Comparison of ENCODE assay signal across 9 cellular contexts in genomic region chr19:55370305-55370988, GRCh38. TPM values are rescaled to one million over a fixed set of nuclear protein-coding genes. Genes with fewer than 3 reads are reported as not detected.
DNase-seq lines count a peak whose midpoint lies in the region; ATAC-seq, FAIRE-seq and TF ChIP-seq lines count a peak whose summit lies in the region.
"Had no signal": no experiment of that assay in that cellular context is flagged by ENCODE, and none has a peak within 500 bp of the region (broad histone marks: within the 10 kb centered on the region; RNA-seq: fewer than 3 reads in every experiment).

TSS of gene IL11 (minus strand) at chr19:55370463. CDS start at chr19:55370310, 153 bp downstream.

- no peak within 1 kb of the TSS for H3K9ac ChIP-seq in endodermal cell (ENCODE audit: extremely low read depth, low read length, poor library complexity, severe bottlenecking)

- H3K4me1 ChIP-seq in endodermal cell (ENCODE audit: control insufficient read depth, insufficient read depth, low read length) (peaks cover 5% of the 10 kb centered on the region), ovary (ENCODE audit: insufficient read depth) (no peaks in the 10 kb centered on the region)

- H3K4me1 Mint-ChIP-seq in endodermal cell (peaks cover 8% of the 10 kb centered on the region), osteocyte (ENCODE audit: unreplicated experiment) (peaks cover 34% of the 10 kb centered on the region)

- H3K4me3 Mint-ChIP-seq in endodermal cell (peak within 1 kb of the TSS; percentile 60), osteocyte (ENCODE audit: unreplicated experiment) (peak within 1 kb of the TSS; percentile 74)

- H3K36me3 Mint-ChIP-seq in endodermal cell (ENCODE audit: low read depth) (no peaks in the 10 kb centered on the region), osteocyte (ENCODE audit: unreplicated experiment) (no peaks in the 10 kb centered on the region)

- no peak within 1 kb of the TSS for H3K27ac ChIP-seq in endodermal cell (ENCODE audit: low read depth, low read length)
- H3K27ac ChIP-seq in ovary, result no peak within 1 kb of the TSS

- H3K4me3 ChIP-seq in endodermal cell (ENCODE audit: low read length) (peak within 1 kb of the TSS; percentile 49), ovary (no peak within 1 kb of the TSS)

- H3K9me3 ChIP-seq in endodermal cell (ENCODE audit: control insufficient read depth, low read length) (no peaks in the 10 kb centered on the region), ovary (no peaks in the 10 kb centered on the region)

- H3K36me3 ChIP-seq in endodermal cell (ENCODE audit: control insufficient read depth, insufficient read depth, low read length) (no peaks in the 10 kb centered on the region), ovary (no peaks in the 10 kb centered on the region)

- H3K9me3 Mint-ChIP-seq in endodermal cell (no peaks in the 10 kb centered on the region), osteocyte (ENCODE audit: unreplicated experiment) (no peaks in the 10 kb centered on the region)

- H3K27ac Mint-ChIP-seq in endodermal cell, result no peak within 1 kb of the TSS
- H3K27ac Mint-ChIP-seq in osteocyte (ENCODE audit: unreplicated experiment), result peak within 1 kb of the TSS; percentile 69

- no peak for FAIRE-seq in RCC 7860 (lab: Jason Lieb, UNC)
- FAIRE-seq: colon had no signal

- TF ChIP-seq CTCF in endodermal cell (conservative IDR thresholded peaks at IDR 0.05), result no peak
- no peak for TF ChIP-seq CTCF in osteocyte (IDR thresholded peaks at IDR 0.05)
- TF ChIP-seq CTCF in ovary (IDR thresholded peaks at IDR 0.05), result no peak

- ATAC-seq in HG02798 (IDR thresholded peaks at IDR 0.05; ENCODE audit: poor library complexity, unreplicated experiment), result no peak

- intact Hi-C loops in ovary (cut with DNase I), result loop anchor here in 2 of 4 donors (10.0 kb wide), 2 partner anchors 86 to 226 kb away; partner anchors contain the start of genes BRSK1 (in 1 of the 2), HSPBP1 (in 1 of the 2) and TNNT1 (in 1 of the 2)

- TF ChIP-seq POLR2A in ovary (IDR thresholded peaks at IDR 0.05), result no peak

- TF ChIP-seq EP300 in ovary (IDR thresholded peaks at IDR 0.05), result no peak

- peaks cover 59% of the 10 kb centered on the region for H3K27me3 Mint-ChIP-seq in endodermal cell (ENCODE audit: insufficient read depth)
- H3K27me3 Mint-ChIP-seq in osteocyte (ENCODE audit: unreplicated experiment), result no peaks in the 10 kb centered on the region

- 13 to 18% methylated on average over 6 to 26 of the region's 32 CpGs for WGBS in endodermal cell (ENCODE audit: insufficient coverage in 1 of 2, insufficient read length in 1 of 2), 2 experiments
- 10 to 20% (median 11%) methylated on average over 19 to 32 of the region's 32 CpGs for WGBS in ovary, 3 donors

- H3K27me3 ChIP-seq in endodermal cell (ENCODE audit: control insufficient read depth, insufficient read depth, low read length, poor library complexity, severe bottlenecking), result peaks cover 49% of the 10 kb centered on the region
- peaks cover 2% of the 10 kb centered on the region for H3K27me3 ChIP-seq in ovary

- DNase-seq in Daoy (ENCODE audit: low read depth) (peak; percentile 86), RCC 7860 (ENCODE audit: low spot score) (peak; percentile 75), endodermal cell (peak; percentile 70), osteocyte (ENCODE audit: extremely low spot score, unreplicated experiment) (no peak), ovary (no peak), NCI-H82 (lab: John Stamatoyannopoulos, UW) (no peak)
- no peak for DNase-seq in stimulated activated naive CD4-positive, alpha-beta T cell (lab: John Stamatoyannopoulos, UW)

RNA-seq across cellular contexts. Expression of gene IL11, which starts in this region (rescaled TPM):
- total RNA-seq in Daoy (2014; rRNA removed; shearing (Covaris generic)), result 56.5 and 60.4 TPM in 2 replicates
- 1 to 10 TPM in 1 of 2 donors, under 1 TPM in 1; 0.91 to 1.7 TPM for total RNA-seq in endodermal cell
- polyA plus RNA-seq in endodermal cell (2013, experiment 1 of 2), result 6.0 TPM
- 5.8 TPM for polyA plus RNA-seq in endodermal cell (2013, experiment 2 of 2)
- 0.91 and 1.0 TPM in 2 replicates for total RNA-seq in osteocyte
- 1 to 10 TPM in 1 of 7 donors, under 1 TPM in 1, not detected in 5; 0.11 to 1.3 TPM for total RNA-seq in ovary
- under 1 TPM in 1 of 2 donors, not detected in 1; 0.08 TPM for polyA plus RNA-seq in ovary

Comparison
In these comparisons a context has a peak if more than half of its experiments do, and no peak if none do; other contexts are left out.
1. RNA of gene IL11 (total RNA-seq): 56.5 to 60.4 TPM in Daoy; 0.91 to 1.7 TPM in endodermal cell, 0.91 to 1.0 TPM in osteocyte and 0.11 to 1.3 TPM in ovary; every median in the first group is over 10 times any median in the second.
2. DNase-seq: peak in Daoy (single experiment), RCC 7860 (single experiment) and endodermal cell (single experiment); none in osteocyte (single experiment), stimulated activated naive CD4-positive, alpha-beta T cell (0 of 6), ovary (0 of 5) and NCI-H82 (single experiment).